In the genomic region with DNA sequence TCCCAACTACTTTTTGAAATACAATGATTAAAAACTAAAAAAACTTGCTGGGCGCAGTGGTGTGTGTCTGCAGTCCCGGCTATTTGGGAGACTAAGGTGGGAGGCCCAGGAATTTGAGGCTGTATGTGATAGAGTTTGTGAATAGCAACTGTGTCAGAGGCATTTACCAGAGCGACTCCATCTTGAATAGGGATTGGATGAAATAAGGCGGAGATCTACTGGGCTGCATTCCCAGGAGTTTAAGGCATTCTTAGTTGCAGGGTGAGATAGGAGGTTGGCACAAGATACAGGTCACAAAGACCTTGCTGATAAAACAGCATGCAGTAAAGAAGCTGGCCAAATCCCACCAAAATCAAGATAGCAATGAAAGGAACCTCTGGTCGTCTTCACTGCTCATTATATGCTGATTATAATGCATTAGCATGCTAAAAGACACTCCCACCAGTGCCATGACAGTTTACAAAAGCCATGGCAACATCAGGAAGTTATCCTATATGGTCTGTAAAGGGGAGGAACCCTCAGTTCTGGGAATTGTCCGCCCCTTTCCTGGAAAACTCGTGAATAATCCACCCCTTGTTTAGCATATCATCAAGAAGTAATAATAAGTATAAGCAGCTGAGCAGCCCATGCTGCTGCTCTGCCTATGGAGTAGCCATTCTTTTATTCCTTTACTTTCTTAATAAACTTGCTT, we compare ENCODE assay signal across 4 cellular contexts. TPM values are rescaled to one million over a fixed set of nuclear protein-coding genes. Genes with fewer than 3 reads are reported as not detected.
"Had no signal": no experiment of that assay in that cellular context is flagged by ENCODE, and none has a peak within 500 bp of the region (broad histone marks: within the 10 kb centered on the region; RNA-seq: fewer than 3 reads in every experiment).

No MANE protein-coding gene starts in this region.

RNA-seq across cellular contexts. Expression of gene FBLL1, which starts 51.8 kb away (rescaled TPM):
- total RNA-seq: activated naive CD8-positive, alpha-beta T cell treated with anti-CD3 and anti-CD28 coated beads, Interleukin-2, amount 10 ng/mL, durations not matched to agents 7 days and 5 days; epithelial cell of proximal tubule; mononuclear cell; vagina had no signal
